In genomic region chr12:3323002-3323685, GRCh38 we compare ENCODE assay signal across 35 cellular contexts.
"Had no signal": no experiment of that assay in that cellular context is flagged by ENCODE, and none has a peak within 500 bp of the region (broad histone marks: within the 10 kb centered on the region; RNA-seq: fewer than 3 reads in every experiment).

No MANE protein-coding gene starts in this region.

- DNase-seq: activated CD4-positive, alpha-beta memory T cell treated with anti-CD3 and anti-CD28 coated beads, Interleukin-2, amount 10 ng/mL, durations not matched to agents 7 days and 5 days; activated CD4-positive, alpha-beta T cell treated with anti-CD3 and anti-CD28 coated beads for 1 hour; activated CD4-positive, alpha-beta T cell treated with anti-CD3 and anti-CD28 coated beads for 48 hours; activated CD4-positive, CD25-positive, alpha-beta regulatory T cell; activated CD8-positive, alpha-beta memory T cell treated with anti-CD3 and anti-CD28 coated beads for 24 hours; activated CD8-positive, alpha-beta memory T cell treated with anti-CD3 and anti-CD28 coated beads, Interleukin-2, amount 10 ng/mL, durations not matched to agents 7 days and 5 days; activated CD8-positive, alpha-beta memory T cell treated with anti-CD3 and anti-CD28 coated beads, Interleukin-2, amount 50 U/mL, for 48 hours; activated effector memory CD4-positive, alpha-beta T cell treated with Interleukin-2 at 50 U/mL for 16 hours; activated naive CD4-positive, alpha-beta T cell treated with anti-CD3 and anti-CD28 coated beads, Interleukin-2, amount 10 ng/mL, durations not matched to agents 7 days and 5 days; activated naive CD8-positive, alpha-beta T cell treated with anti-CD3 and anti-CD28 coated beads, Interleukin-2, amount 50 U/mL, for 24 hours; activated T-cell treated with anti-CD3 and anti-CD28 coated beads, Interleukin-2, amount 50 U/mL, for 48 hours; NCI-H1092 treated with DMSO at 0.1 percent for 48 hours; NCI-H1417; NCI-H146; NCI-H187; NCI-H2029 treated with DMSO at 0.1 percent for 48 hours; NCI-H2107; NCI-H2171; NCI-H226; NCI-H446 treated with DMSO at 0.1 percent for 48 hours; NCI-H524; NCI-H69; NCI-H82; NK-92 treated with Interleukin-12 subunit alpha and Interleukin-12 subunit beta, amount 100 ng/mL, for 24 hours; PC-9; SHP77; SJCRH30; T1000; WERI-Rb-1 had no signal

- H3K27ac ChIP-seq: PC-9, RWPE1, SJCRH30, SK-N-MC, WERI-Rb-1 had no signal

- H3K4me2 ChIP-seq: PC-9 had no signal

- H3K9me3 ChIP-seq: SJCRH30 had no signal

- H3K4me1 Mint-ChIP-seq: activated CD4-positive, alpha-beta memory T cell treated with anti-CD3 and anti-CD28 coated beads, Interleukin-2, amount 10 ng/mL, durations not matched to agents 7 days and 5 days; activated CD8-positive, alpha-beta memory T cell treated with anti-CD3 and anti-CD28 coated beads, Interleukin-2, amount 10 ng/mL, durations not matched to agents 7 days and 5 days; activated naive CD4-positive, alpha-beta T cell treated with anti-CD3 and anti-CD28 coated beads, Interleukin-2, amount 10 ng/mL, durations not matched to agents 7 days and 5 days; activated naive CD8-positive, alpha-beta T cell treated with anti-CD3 and anti-CD28 coated beads, Interleukin-2, amount 50 U/mL, for 24 hours had no signal

- H3K9me3 Mint-ChIP-seq: activated CD4-positive, alpha-beta memory T cell treated with anti-CD3 and anti-CD28 coated beads, Interleukin-2, amount 10 ng/mL, durations not matched to agents 7 days and 5 days; activated naive CD4-positive, alpha-beta T cell treated with anti-CD3 and anti-CD28 coated beads, Interleukin-2, amount 10 ng/mL, durations not matched to agents 7 days and 5 days; activated naive CD8-positive, alpha-beta T cell treated with anti-CD3 and anti-CD28 coated beads, Interleukin-2, amount 50 U/mL, for 24 hours had no signal

- H3K36me3 ChIP-seq: SJCRH30 had no signal

- H2AFZ ChIP-seq: PC-9 had no signal

- H3K27me3 ChIP-seq: SJCRH30 had no signal

- H3K4me3 ChIP-seq: K562, PC-9, SJCRH30, SK-N-MC had no signal

- H3K27ac Mint-ChIP-seq: activated CD4-positive, alpha-beta memory T cell treated with anti-CD3 and anti-CD28 coated beads, Interleukin-2, amount 10 ng/mL, durations not matched to agents 7 days and 5 days; activated CD8-positive, alpha-beta memory T cell treated with anti-CD3 and anti-CD28 coated beads, Interleukin-2, amount 10 ng/mL, durations not matched to agents 7 days and 5 days; activated naive CD4-positive, alpha-beta T cell treated with anti-CD3 and anti-CD28 coated beads, Interleukin-2, amount 10 ng/mL, durations not matched to agents 7 days and 5 days; activated naive CD8-positive, alpha-beta T cell; activated naive CD8-positive, alpha-beta T cell treated with anti-CD3 and anti-CD28 coated beads, Interleukin-2, amount 50 U/mL, for 24 hours; brain had no signal

- FAIRE-seq: K562, RCC 7860 had no signal

- H3K4me3 Mint-ChIP-seq: activated CD4-positive, alpha-beta memory T cell treated with anti-CD3 and anti-CD28 coated beads, Interleukin-2, amount 10 ng/mL, durations not matched to agents 7 days and 5 days; activated CD8-positive, alpha-beta memory T cell treated with anti-CD3 and anti-CD28 coated beads, Interleukin-2, amount 10 ng/mL, durations not matched to agents 7 days and 5 days; activated naive CD4-positive, alpha-beta T cell treated with anti-CD3 and anti-CD28 coated beads, Interleukin-2, amount 10 ng/mL, durations not matched to agents 7 days and 5 days; activated naive CD8-positive, alpha-beta T cell; activated naive CD8-positive, alpha-beta T cell treated with anti-CD3 and anti-CD28 coated beads, Interleukin-2, amount 50 U/mL, for 24 hours; brain had no signal

- ATAC-seq: activated CD8-positive, alpha-beta memory T cell treated with anti-CD3 and anti-CD28 coated beads, Interleukin-2, amount 10 ng/mL, durations not matched to agents 7 days and 5 days; activated naive CD8-positive, alpha-beta T cell treated with anti-CD3 and anti-CD28 coated beads, Interleukin-2, amount 50 U/mL, for 24 hours; K562 had no signal

- H3K36me3 Mint-ChIP-seq: activated CD8-positive, alpha-beta memory T cell treated with anti-CD3 and anti-CD28 coated beads, Interleukin-2, amount 10 ng/mL, durations not matched to agents 7 days and 5 days; activated naive CD4-positive, alpha-beta T cell treated with anti-CD3 and anti-CD28 coated beads, Interleukin-2, amount 10 ng/mL, durations not matched to agents 7 days and 5 days; activated naive CD8-positive, alpha-beta T cell; brain had no signal
